Comparison of ENCODE assay signal across 12 cellular contexts in the genomic region with DNA sequence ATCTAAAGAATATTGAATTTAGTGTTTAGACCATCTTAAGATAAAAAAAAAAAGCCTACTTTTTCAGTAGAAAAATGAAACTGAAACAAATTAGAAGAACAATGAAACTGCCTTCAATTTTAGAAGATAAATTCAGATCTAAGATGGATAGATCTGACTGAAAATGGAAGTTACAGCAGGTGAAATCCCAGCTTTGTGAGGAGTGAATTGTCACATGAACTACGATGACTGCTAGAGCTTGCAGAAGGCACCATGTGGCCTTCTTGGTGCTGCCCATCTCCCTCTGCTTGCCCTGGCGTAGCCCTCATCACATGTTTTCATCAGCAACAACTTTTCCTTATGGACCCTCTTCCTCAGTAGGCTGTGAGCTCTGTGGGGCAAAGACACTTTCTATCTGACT.
DNase-seq lines count a peak whose midpoint lies in the region; ATAC-seq and TF ChIP-seq lines count a peak whose summit lies in the region.
"Had no signal": no experiment of that assay in that cellular context is flagged by ENCODE, and none has a peak within 500 bp of the region (broad histone marks: within the 10 kb centered on the region; RNA-seq: fewer than 3 reads in every experiment).

No MANE protein-coding gene starts in this region.

- ATAC-seq in GM18870 (IDR thresholded peaks at IDR 0.05; ENCODE audit: unreplicated experiment) = peak; percentile 49
- ATAC-seq in HG03103 (IDR thresholded peaks at IDR 0.05; ENCODE audit: low read depth, unreplicated experiment) = peak; percentile 69
- no peak for ATAC-seq in HG02623 (IDR thresholded peaks at IDR 0.05; ENCODE audit: unreplicated experiment)
- ATAC-seq: mucosa of descending colon, SK-N-SH treated with all-trans-retinoic acid at 6 μM for 48 hours had no signal

- H3K27me3 Mint-ChIP-seq in activated naive CD4-positive, alpha-beta T cell treated with anti-CD3 and anti-CD28 coated beads, Interleukin-2, amount 50 U/mL, for 24 hours = no peaks in the 10 kb centered on the region

- no peak for TF ChIP-seq CTCF in GM10266 (IDR thresholded peaks at IDR 0.05; ENCODE audit: control insufficient read depth, insufficient read depth, low read depth, missing control alignments)

- DNase-seq in GM10266 (ENCODE audit: extremely low spot score) = peak; percentile 10
- DNase-seq in ecto neural progenitor cell (ENCODE audit: low spot score) = no peak
- DNase-seq in HAP-1 (ENCODE audit: low spot score in 2 of 2) = no peak
- DNase-seq: caudate nucleus, kidney, mucosa of descending colon had no signal

- H3K4me1 Mint-ChIP-seq in activated naive CD4-positive, alpha-beta T cell treated with anti-CD3 and anti-CD28 coated beads, Interleukin-2, amount 50 U/mL, for 24 hours = peaks cover 23% of the 10 kb centered on the region

- peak overlapping the region; percentile 83 for H3K27ac Mint-ChIP-seq in activated naive CD4-positive, alpha-beta T cell treated with anti-CD3 and anti-CD28 coated beads, Interleukin-2, amount 50 U/mL, for 24 hours

- H3K9me3 ChIP-seq in HAP-1 = no peaks in the 10 kb centered on the region
- H3K9me3 ChIP-seq: mucosa of descending colon had no signal

- no peaks in the 10 kb centered on the region for H3K4me1 ChIP-seq in HAP-1
- H3K4me1 ChIP-seq: parathyroid adenoma had no signal

- peak overlapping the region; percentile 26 for H3K4me3 Mint-ChIP-seq in activated naive CD4-positive, alpha-beta T cell treated with anti-CD3 and anti-CD28 coated beads, Interleukin-2, amount 50 U/mL, for 24 hours

- H3K36me3 ChIP-seq in HAP-1 (replicated peaks) = no peaks in the 10 kb centered on the region

- in situ Hi-C loops in HAP-1 (cut with MboI; ENCODE audit: low sequenced_read_pairs) = no loop called here

- H3K36me3 Mint-ChIP-seq in activated naive CD4-positive, alpha-beta T cell treated with anti-CD3 and anti-CD28 coated beads, Interleukin-2, amount 50 U/mL, for 24 hours = no peaks in the 10 kb centered on the region

- no peak overlapping the region for H3K4me3 ChIP-seq in HAP-1
- H3K4me3 ChIP-seq: mucosa of descending colon had no signal

- H3K9me3 Mint-ChIP-seq in activated naive CD4-positive, alpha-beta T cell treated with anti-CD3 and anti-CD28 coated beads, Interleukin-2, amount 50 U/mL, for 24 hours = no peaks in the 10 kb centered on the region

- no peaks in the 10 kb centered on the region for H3K27me3 ChIP-seq in HAP-1 (ENCODE audit: low read depth)
